In genomic region chr1:90800012-90800717, GRCh38 we compare ENCODE assay signal across 18 cellular contexts.
DNase-seq lines count a peak whose midpoint lies in the region; ATAC-seq, FAIRE-seq and TF ChIP-seq lines count a peak whose summit lies in the region.
"Had no signal": no experiment of that assay in that cellular context is flagged by ENCODE, and none has a peak within 500 bp of the region (broad histone marks: within the 10 kb centered on the region; RNA-seq: fewer than 3 reads in every experiment).

No MANE protein-coding gene starts in this region.

- no peak for TF ChIP-seq RAD21 in HepG2 (CRISPR knock-in tag; IDR thresholded peaks at IDR 0.05)

- WGBS in HepG2 (ENCODE audit: low lambda C conversion rate) = 10% methylated on average over 6 of the region's 6 CpGs
- 38% methylated on average over 5 of the region's 6 CpGs for WGBS in right lobe of liver (ENCODE audit: insufficient coverage, low coverage, low lambda C conversion rate, missing lambda C conversion rate)
- WGBS in spleen, 5 donors = 29 to 47% (median 43%) methylated on average over 6 of the region's 6 CpGs

- H3K4me3 ChIP-seq in HepG2 (replicated peaks in 1 of 3; ENCODE audit: insufficient read depth in 1 of 3, low read depth in 2 of 3, low read length in 3 of 3) = no peak overlapping the region
- H3K4me3 ChIP-seq in right lobe of liver = no peak overlapping the region
- no peak overlapping the region for H3K4me3 ChIP-seq in RWPE2 (ENCODE audit: severe bottlenecking)
- H3K4me3 ChIP-seq in spleen = no peak overlapping the region
- H3K4me3 ChIP-seq: A549 had no signal

- H3K36me3 ChIP-seq in HepG2 (replicated peaks in 1 of 2; ENCODE audit: control insufficient read depth in 1 of 2, insufficient read depth in 2 of 2, low read length in 2 of 2) (no peaks in the 10 kb centered on the region), right lobe of liver (no peaks in the 10 kb centered on the region), RWPE2 (ENCODE audit: low read depth) (no peaks in the 10 kb centered on the region), spleen (no peaks in the 10 kb centered on the region)

- FAIRE-seq in HepG2 (lab: Jason Lieb, UNC) = no peak
- FAIRE-seq: A549, G401.6, GM12892 had no signal

- no peak for TF ChIP-seq EP300 in HepG2 (IDR thresholded peaks at IDR 0.05; ENCODE audit: low read depth in 2 of 2, low read length in 2 of 2)
- TF ChIP-seq EP300 in HepG2 (CRISPR knock-in tag; IDR thresholded peaks at IDR 0.05; ENCODE audit: borderline replicate concordance) = no peak

- in situ Hi-C loops in HepG2 (cut with HindIII; ENCODE audit: extremely low pct_ligation_motif_present, low pct_unique_long_range_greater_than_20kb) = no loop called here

- ATAC-seq in HepG2 = peak; percentile 65
- no peak for ATAC-seq in right lobe of liver
- no peak for ATAC-seq in RWPE2 (ENCODE audit: low read depth)
- ATAC-seq in activated CD4-positive, CD25-positive, alpha-beta regulatory T cell treated with anti-CD3 and anti-CD28 coated beads, Interleukin-2, amount 50 U/mL, for 24 hours = no peak
- ATAC-seq: A549 had no signal

- DNase-seq in HepG2 (ENCODE audit: low spot score) (no peak), right lobe of liver (no peak), RWPE2 (ENCODE audit: low spot score) (no peak), iPS-NIHi11 (ENCODE audit: low spot score) (peak; percentile 16), spleen (no peak), GM10266 (ENCODE audit: extremely low spot score) (no peak), NCI-H524 treated with DMSO at 0.1 percent for 48 hours (lab: John Stamatoyannopoulos, UW) (no peak)
- DNase-seq: DMS53, GOT3, KBM-7, NCI-H1436 treated with DMSO at 0.1 percent for 48 hours, NCI-H2107, RPMI8226 had no signal

- H3K4me1 ChIP-seq in HepG2 (ENCODE audit: insufficient read depth, low read length) = no peaks in the 10 kb centered on the region
- H3K4me1 ChIP-seq in right lobe of liver = no peaks in the 10 kb centered on the region
- no peaks in the 10 kb centered on the region for H3K4me1 ChIP-seq in RWPE2 (ENCODE audit: insufficient read depth, poor library complexity, severe bottlenecking)
- H3K4me1 ChIP-seq in spleen = no peaks in the 10 kb centered on the region
- H3K4me1 ChIP-seq: A549 had no signal

- no peak overlapping the region for H3K4me2 ChIP-seq in HepG2 (ENCODE audit: low read depth, low read length)
- H3K4me2 ChIP-seq: A549 had no signal

- H4K20me1 ChIP-seq in HepG2 (ENCODE audit: insufficient read depth, low read length) = no peaks in the 10 kb centered on the region

- TF ChIP-seq CTCF in HepG2 (CRISPR knock-in tag; IDR thresholded peaks at IDR 0.05) = peak; percentile 12; the same call in 1 of the 2 replicates
- TF ChIP-seq CTCF in right lobe of liver (IDR thresholded peaks at IDR 0.05) = no peak
- peak; percentile 10 for TF ChIP-seq CTCF in RWPE2 (IDR thresholded peaks at IDR 0.05; ENCODE audit: poor library complexity, severe bottlenecking)
- TF ChIP-seq CTCF in spleen (IDR thresholded peaks at IDR 0.05 in 8 of 11, conservative IDR thresholded peaks at IDR 0.05 in 3 of 11) = no peak
- TF ChIP-seq CTCF in GM10266 (IDR thresholded peaks at IDR 0.05; ENCODE audit: control insufficient read depth, insufficient read depth, low read depth, missing control alignments) = no peak

- POLR2A ChIA-PET in HepG2 (lab: Yijun Ruan, JAX) = no interaction called here

- intact Hi-C loops in HepG2 (cut with micrococcal nuclease; ENCODE audit: unreplicated experiment) = no loop called here
- intact Hi-C loops in right lobe of liver (cut with DNase I) = no loop called here
- intact Hi-C loops in spleen (cut with DNase I; ENCODE audit: low total_unique reads) = no loop called here

- H3K27me3 ChIP-seq in HepG2 (ENCODE audit: control insufficient read depth in 1 of 2, insufficient read depth in 2 of 2, low read length in 2 of 2) (no peaks in the 10 kb centered on the region), right lobe of liver (no peaks in the 10 kb centered on the region), RWPE2 (ENCODE audit: insufficient read depth, poor library complexity, severe bottlenecking) (peaks cover 10% of the 10 kb centered on the region), spleen (replicated peaks in 1 of 7) (peaks cover 0 to 34% (median 0%) of the 10 kb centered on the region in 7 donors)

- CTCF ChIA-PET in HepG2 (lab: Yijun Ruan, JAX; ENCODE audit: low intra/inter-chr PET ratio, low total read pairs) = no interaction called here

- no peak overlapping the region for H2AFZ ChIP-seq in HepG2 (ENCODE audit: low read length)

- H3K9ac ChIP-seq in HepG2 (ENCODE audit: insufficient read depth, low read depth, low read length) = no peak overlapping the region

- no peak for TF ChIP-seq POLR2A in HepG2 (IDR thresholded peaks at IDR 0.05; ENCODE audit: insufficient read depth in 1 of 2, low read depth in 2 of 2, low read length in 2 of 2)
- TF ChIP-seq POLR2A in right lobe of liver (IDR thresholded peaks at IDR 0.05) = no peak
- TF ChIP-seq POLR2A in spleen (IDR thresholded peaks at IDR 0.05) = no peak

- H3K79me2 ChIP-seq in HepG2 (ENCODE audit: insufficient read depth, low read length) = no peaks in the 10 kb centered on the region

- H3K9me3 ChIP-seq in HepG2 (ENCODE audit: low read length) (no peaks in the 10 kb centered on the region), right lobe of liver (no peaks in the 10 kb centered on the region), RWPE2 (ENCODE audit: severe bottlenecking) (no peaks in the 10 kb centered on the region), spleen (peaks cover 0 to 9% (median 0%) of the 10 kb centered on the region in 8 donors)
- H3K9me3 ChIP-seq: A549 had no signal

- BruUV-seq in HepG2 (replicated peaks; lab: Mats Ljungman, UMichigan) = no TSS peak

- H3K27ac ChIP-seq in HepG2 (ENCODE audit: extremely low read length, insufficient read depth, low read length) = no peak overlapping the region
- H3K27ac ChIP-seq in right lobe of liver = no peak overlapping the region
- no peak overlapping the region for H3K27ac ChIP-seq in RWPE2 (ENCODE audit: poor library complexity, severe bottlenecking)
- no peak overlapping the region for H3K27ac ChIP-seq in spleen
- H3K27ac ChIP-seq: A549, C4-2B had no signal

TF ChIP-seq in HepG2, 621 proteins besides CTCF, POLR2A, EP300 and RAD21:
- no peak for TF ChIP-seq SPEN (CRISPR knock-in tag; IDR thresholded peaks at IDR 0.05; ENCODE audit: low read depth)
- no peak for TF ChIP-seq ZSCAN30 (CRISPR knock-in tag; IDR thresholded peaks at IDR 0.05)
- TF ChIP-seq STAG1 (CRISPR knock-in tag; IDR thresholded peaks at IDR 0.05) = peak; percentile 18; the same call in 1 of the 2 replicates
- TF ChIP-seq, protein P1, sequence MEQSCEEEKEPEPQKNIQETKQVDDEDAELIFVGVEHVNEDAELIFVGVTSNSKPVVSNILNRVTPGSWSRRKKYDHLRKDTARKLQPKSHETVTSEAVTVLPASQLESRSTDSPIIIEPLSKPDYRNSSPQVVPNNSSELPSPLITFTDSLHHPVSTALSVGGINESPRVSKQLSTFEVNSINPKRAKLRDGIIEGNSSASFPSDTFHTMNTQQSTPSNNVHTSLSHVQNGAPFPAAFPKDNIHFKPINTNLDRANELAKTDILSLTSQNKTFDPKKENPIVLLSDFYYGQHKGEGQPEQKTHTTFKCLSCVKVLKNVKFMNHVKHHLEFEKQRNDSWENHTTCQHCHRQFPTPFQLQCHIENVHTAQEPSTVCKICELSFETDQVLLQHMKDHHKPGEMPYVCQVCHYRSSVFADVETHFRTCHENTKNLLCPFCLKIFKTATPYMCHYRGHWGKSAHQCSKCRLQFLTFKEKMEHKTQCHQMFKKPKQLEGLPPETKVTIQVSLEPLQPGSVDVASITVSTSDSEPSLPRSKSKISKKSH (CRISPR knock-in tag; IDR thresholded peaks at IDR 0.05; ENCODE audit: borderline replicate concordance) = no peak
- TF ChIP-seq YEATS2 (CRISPR knock-in tag; IDR thresholded peaks at IDR 0.05; ENCODE audit: borderline replicate concordance) = no peak
- TF ChIP-seq TEAD2 (CRISPR knock-in tag; IDR thresholded peaks at IDR 0.05) = no peak
- no peak for TF ChIP-seq ZNF781 (CRISPR knock-in tag; IDR thresholded peaks at IDR 0.05; ENCODE audit: borderline replicate concordance, not compliant biosample characterization)
- TF ChIP-seq, protein P2, sequence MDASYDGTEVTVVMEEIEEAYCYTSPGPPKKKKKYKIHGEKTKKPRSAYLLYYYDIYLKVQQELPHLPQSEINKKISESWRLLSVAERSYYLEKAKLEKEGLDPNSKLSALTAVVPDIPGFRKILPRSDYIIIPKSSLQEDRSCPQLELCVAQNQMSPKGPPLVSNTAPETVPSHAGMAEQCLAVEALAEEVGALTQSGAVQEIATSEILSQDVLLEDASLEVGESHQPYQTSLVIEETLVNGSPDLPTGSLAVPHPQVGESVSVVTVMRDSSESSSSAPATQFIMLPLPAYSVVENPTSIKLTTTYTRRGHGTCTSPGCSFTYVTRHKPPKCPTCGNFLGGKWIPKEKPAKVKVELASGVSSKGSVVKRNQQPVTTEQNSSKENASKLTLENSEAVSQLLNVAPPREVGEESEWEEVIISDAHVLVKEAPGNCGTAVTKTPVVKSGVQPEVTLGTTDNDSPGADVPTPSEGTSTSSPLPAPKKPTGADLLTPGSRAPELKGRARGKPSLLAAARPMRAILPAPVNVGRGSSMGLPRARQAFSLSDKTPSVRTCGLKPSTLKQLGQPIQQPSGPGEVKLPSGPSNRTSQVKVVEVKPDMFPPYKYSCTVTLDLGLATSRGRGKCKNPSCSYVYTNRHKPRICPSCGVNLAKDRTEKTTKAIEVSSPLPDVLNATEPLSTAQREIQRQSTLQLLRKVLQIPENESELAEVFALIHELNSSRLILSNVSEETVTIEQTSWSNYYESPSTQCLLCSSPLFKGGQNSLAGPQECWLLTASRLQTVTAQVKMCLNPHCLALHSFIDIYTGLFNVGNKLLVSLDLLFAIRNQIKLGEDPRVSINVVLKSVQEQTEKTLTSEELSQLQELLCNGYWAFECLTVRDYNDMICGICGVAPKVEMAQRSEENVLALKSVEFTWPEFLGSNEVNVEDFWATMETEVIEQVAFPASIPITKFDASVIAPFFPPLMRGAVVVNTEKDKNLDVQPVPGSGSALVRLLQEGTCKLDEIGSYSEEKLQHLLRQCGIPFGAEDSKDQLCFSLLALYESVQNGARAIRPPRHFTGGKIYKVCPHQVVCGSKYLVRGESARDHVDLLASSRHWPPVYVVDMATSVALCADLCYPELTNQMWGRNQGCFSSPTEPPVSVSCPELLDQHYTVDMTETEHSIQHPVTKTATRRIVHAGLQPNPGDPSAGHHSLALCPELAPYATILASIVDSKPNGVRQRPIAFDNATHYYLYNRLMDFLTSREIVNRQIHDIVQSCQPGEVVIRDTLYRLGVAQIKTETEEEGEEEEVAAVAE (CRISPR knock-in tag; IDR thresholded peaks at IDR 0.05; ENCODE audit: borderline replicate concordance) = no peak

Comparison
In these comparisons a context has a peak if more than half of its experiments do, and no peak if none do; other contexts are left out.
1. CTCF ChIP-seq: peak in HepG2 (single experiment) and RWPE2 (single experiment); none in right lobe of liver (0 of 4), spleen (0 of 11) and GM10266 (single experiment).